1 cellular context compared by ENCODE assay signal in the genomic region with DNA sequence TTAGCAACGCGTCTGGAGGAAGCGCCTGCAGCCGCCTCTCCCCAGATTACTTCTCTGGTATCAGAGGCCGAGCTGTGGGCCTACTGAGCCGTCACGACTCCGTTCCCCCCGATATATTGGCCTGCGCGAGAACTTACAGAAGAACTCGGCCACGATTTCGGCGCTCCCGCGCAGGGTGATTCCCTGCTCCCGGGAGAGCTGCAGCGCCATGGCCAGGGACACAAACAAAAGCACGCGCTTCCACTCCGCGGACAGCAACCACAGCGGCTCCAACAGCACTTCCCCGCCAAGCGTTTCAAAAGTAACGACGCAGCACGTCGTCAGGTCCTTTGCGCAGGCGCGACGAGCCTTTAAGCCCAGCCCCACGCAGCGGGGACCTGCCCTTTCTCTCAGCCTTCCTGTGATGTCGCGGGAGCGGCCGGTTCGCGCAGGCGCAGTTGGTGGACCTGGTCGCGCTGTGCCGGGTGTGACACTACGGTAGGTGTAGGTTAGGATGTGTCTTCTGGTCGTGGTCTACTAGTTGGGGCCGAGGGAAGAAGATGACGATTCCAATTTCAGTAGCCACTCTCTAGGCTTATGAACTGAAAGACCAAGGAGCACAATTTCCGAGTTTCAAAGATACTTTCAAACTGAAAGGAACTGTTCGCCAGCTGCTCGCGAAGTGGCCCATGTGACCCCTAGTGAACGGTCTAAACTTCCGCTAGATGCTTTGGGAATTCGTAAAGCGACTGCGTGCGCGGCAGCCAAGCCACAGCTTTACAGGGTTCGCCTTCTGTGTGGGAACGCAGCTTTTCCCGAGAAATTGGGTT.
TF ChIP-seq lines count a peak whose summit lies in the region.

A gene (minus strand): TSS at position 324 of the 809 bp plus-strand sequence. CDS start 114 bp downstream, at position 210.

TF ChIP-seq in K562, 482 proteins besides CTCF, POLR2A, EP300 and RAD21 (continued from another document and continues in another):
- TF ChIP-seq, protein P1, sequence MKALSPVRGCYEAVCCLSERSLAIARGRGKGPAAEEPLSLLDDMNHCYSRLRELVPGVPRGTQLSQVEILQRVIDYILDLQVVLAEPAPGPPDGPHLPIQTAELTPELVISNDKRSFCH (CRISPR knock-in tag; IDR thresholded peaks at IDR 0.05) = no peak
- TF ChIP-seq, protein P1 (tag; IDR thresholded peaks at IDR 0.05) = no peak
- TF ChIP-seq KAT7 (CRISPR knock-in tag; IDR thresholded peaks at IDR 0.05; ENCODE audit: borderline replicate concordance) (no peak), TARDBP (IDR thresholded peaks at IDR 0.05) (peak; percentile 57; the same call in 1 of the 2 replicates), FOXJ2 (tag; IDR thresholded peaks at IDR 0.05) (no peak), CCAR2 (IDR thresholded peaks at IDR 0.05; ENCODE audit: low read depth, low read length) (no peak), ZNF354B (CRISPR knock-in tag; IDR thresholded peaks at IDR 0.05) (no peak), TAF7 (tag; IDR thresholded peaks at IDR 0.05) (peak; percentile 44; the same call in 1 of the 2 replicates), RBM39 (optimal IDR thresholded peaks at IDR 0.05; ENCODE audit: low read depth, low read length) (no peak), NCOA2 (IDR thresholded peaks at IDR 0.05; ENCODE audit: partially characterized antibody in 2 of 2) (no peak), L3MBTL2 (IDR thresholded peaks at IDR 0.05) (peak; percentile 68; the same call in 1 of the 2 replicates), HDAC3 (IDR thresholded peaks at IDR 0.05; ENCODE audit: borderline replicate concordance, partially characterized antibody) (no peak), KDM5B (IDR thresholded peaks at IDR 0.05; ENCODE audit: insufficient replicate concordance, low read depth, low read length) (peak; percentile 83), ZBTB17 (CRISPR knock-in tag; IDR thresholded peaks at IDR 0.05) (no peak), ZNF12 (CRISPR knock-in tag; IDR thresholded peaks at IDR 0.05) (no peak; the same call in 1 of the 2 replicates), CHCHD3 (CRISPR knock-in tag; IDR thresholded peaks at IDR 0.05) (no peak), NCOA4 (IDR thresholded peaks at IDR 0.05; ENCODE audit: partially characterized antibody) (no peak), DIDO1 (tag; IDR thresholded peaks at IDR 0.05; ENCODE audit: low read depth) (0 out of 2 replicates have a peak, but pooled peaks have one; percentile 55), FOXM1 (IDR thresholded peaks at IDR 0.05; ENCODE audit: low read depth) (peak; percentile 90), FOXM1 (CRISPR knock-in tag; IDR thresholded peaks at IDR 0.05; ENCODE audit: low read depth) (peak; percentile 58; the same call in 1 of the 2 replicates), TEAD4 (IDR thresholded peaks at IDR 0.05; ENCODE audit: low read length) (peak; percentile 41; the same call in 1 of the 2 replicates), TEAD4 (CRISPR knock-in tag; IDR thresholded peaks at IDR 0.05; ENCODE audit: borderline replicate concordance) (no peak), HNRNPLL (IDR thresholded peaks at IDR 0.05; ENCODE audit: low read depth, low read length, poor library complexity, severe bottlenecking) (peak; percentile 97), ZC3H4 (CRISPR knock-in tag; IDR thresholded peaks at IDR 0.05; ENCODE audit: borderline replicate concordance) (no peak)
- TF ChIP-seq, protein P2, sequence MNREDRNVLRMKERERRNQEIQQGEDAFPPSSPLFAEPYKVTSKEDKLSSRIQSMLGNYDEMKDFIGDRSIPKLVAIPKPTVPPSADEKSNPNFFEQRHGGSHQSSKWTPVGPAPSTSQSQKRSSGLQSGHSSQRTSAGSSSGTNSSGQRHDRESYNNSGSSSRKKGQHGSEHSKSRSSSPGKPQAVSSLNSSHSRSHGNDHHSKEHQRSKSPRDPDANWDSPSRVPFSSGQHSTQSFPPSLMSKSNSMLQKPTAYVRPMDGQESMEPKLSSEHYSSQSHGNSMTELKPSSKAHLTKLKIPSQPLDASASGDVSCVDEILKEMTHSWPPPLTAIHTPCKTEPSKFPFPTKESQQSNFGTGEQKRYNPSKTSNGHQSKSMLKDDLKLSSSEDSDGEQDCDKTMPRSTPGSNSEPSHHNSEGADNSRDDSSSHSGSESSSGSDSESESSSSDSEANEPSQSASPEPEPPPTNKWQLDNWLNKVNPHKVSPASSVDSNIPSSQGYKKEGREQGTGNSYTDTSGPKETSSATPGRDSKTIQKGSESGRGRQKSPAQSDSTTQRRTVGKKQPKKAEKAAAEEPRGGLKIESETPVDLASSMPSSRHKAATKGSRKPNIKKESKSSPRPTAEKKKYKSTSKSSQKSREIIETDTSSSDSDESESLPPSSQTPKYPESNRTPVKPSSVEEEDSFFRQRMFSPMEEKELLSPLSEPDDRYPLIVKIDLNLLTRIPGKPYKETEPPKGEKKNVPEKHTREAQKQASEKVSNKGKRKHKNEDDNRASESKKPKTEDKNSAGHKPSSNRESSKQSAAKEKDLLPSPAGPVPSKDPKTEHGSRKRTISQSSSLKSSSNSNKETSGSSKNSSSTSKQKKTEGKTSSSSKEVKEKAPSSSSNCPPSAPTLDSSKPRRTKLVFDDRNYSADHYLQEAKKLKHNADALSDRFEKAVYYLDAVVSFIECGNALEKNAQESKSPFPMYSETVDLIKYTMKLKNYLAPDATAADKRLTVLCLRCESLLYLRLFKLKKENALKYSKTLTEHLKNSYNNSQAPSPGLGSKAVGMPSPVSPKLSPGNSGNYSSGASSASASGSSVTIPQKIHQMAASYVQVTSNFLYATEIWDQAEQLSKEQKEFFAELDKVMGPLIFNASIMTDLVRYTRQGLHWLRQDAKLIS (CRISPR knock-in tag; IDR thresholded peaks at IDR 0.05) = peak; percentile 87; the same call in 1 of the 2 replicates
- TF ChIP-seq, protein P3, sequence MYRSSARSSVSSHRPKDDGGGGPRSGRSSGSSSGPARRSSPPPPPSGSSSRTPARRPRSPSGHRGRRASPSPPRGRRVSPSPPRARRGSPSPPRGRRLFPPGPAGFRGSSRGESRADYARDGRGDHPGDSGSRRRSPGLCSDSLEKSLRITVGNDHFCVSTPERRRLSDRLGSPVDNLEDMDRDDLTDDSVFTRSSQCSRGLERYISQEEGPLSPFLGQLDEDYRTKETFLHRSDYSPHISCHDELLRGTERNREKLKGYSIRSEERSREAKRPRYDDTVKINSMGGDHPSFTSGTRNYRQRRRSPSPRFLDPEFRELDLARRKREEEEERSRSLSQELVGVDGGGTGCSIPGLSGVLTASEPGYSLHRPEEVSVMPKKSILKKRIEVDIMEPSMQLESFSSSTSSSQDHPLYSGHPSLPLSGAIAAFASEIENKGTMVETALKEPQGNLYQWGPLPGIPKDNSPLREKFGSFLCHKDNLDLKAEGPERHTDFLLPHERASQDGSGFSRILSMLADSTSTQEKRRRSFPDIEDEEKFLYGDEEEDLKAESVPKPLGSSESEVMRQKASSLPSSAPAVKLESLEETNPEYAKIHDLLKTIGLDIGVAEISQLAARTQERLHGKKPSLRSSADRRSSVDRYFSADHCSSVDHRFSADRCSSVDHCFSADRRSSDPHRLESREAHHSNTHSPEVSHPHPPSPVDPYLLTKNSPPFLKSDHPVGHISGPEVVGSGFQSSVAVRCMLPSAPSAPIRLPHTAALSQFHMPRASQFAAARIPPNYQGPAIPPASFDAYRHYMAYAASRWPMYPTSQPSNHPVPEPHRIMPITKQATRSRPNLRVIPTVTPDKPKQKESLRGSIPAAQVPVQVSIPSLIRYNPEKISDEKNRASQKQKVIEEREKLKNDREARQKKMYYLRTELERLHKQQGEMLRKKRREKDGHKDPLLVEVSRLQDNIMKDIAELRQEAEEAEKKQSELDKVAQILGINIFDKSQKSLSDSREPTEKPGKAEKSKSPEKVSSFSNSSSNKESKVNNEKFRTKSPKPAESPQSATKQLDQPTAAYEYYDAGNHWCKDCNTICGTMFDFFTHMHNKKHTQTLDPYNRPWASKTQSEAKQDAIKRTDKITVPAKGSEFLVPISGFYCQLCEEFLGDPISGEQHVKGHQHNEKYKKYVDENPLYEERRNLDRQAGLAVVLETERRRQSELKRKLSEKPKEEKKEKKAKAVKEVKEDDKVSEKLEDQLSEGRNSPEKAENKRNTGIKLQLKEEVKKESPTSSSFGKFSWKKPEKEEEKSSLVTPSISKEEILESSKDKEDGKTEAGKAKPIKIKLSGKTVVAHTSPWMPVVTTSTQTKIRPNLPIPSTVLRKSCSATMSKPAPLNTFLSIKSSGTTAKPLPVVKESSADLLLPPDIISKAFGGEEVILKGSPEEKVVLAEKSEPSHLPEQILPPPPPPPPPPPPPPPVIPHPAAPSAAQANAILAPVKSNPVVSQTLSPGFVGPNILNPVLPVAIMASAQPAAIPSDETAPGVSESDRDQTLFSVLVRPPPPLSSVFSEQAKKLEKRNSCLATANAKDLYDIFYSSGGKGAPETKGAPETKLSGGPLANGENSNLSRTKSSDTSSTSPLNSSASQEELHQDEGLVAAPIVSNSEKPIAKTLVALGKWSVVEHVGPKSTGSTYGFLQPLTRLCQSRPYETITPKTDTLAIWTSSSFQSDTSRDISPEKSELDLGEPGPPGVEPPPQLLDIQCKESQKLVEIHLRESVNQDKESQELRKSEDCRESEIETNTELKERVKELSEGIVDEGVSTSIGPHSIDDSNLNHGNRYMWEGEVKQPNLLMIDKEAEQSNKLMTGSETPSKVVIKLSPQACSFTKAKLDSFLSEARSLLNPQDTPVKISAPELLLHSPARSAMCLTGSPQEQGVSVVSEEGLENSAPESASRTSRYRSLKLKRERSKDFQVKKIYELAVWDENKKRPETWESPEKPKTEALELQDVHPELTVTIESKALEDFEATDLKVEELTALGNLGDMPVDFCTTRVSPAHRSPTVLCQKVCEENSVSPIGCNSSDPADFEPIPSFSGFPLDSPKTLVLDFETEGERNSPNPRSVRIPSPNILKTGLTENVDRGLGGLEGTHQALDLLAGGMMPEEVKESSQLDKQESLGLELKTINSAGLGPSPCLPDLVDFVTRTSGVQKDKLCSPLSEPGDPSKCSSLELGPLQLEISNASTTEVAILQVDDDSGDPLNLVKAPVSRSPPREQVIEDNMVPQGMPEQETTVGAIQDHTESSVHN (IDR thresholded peaks at IDR 0.05; ENCODE audit: borderline replicate concordance in 1 of 2, low read depth in 1 of 2) = no peak
- TF ChIP-seq, protein P4, sequence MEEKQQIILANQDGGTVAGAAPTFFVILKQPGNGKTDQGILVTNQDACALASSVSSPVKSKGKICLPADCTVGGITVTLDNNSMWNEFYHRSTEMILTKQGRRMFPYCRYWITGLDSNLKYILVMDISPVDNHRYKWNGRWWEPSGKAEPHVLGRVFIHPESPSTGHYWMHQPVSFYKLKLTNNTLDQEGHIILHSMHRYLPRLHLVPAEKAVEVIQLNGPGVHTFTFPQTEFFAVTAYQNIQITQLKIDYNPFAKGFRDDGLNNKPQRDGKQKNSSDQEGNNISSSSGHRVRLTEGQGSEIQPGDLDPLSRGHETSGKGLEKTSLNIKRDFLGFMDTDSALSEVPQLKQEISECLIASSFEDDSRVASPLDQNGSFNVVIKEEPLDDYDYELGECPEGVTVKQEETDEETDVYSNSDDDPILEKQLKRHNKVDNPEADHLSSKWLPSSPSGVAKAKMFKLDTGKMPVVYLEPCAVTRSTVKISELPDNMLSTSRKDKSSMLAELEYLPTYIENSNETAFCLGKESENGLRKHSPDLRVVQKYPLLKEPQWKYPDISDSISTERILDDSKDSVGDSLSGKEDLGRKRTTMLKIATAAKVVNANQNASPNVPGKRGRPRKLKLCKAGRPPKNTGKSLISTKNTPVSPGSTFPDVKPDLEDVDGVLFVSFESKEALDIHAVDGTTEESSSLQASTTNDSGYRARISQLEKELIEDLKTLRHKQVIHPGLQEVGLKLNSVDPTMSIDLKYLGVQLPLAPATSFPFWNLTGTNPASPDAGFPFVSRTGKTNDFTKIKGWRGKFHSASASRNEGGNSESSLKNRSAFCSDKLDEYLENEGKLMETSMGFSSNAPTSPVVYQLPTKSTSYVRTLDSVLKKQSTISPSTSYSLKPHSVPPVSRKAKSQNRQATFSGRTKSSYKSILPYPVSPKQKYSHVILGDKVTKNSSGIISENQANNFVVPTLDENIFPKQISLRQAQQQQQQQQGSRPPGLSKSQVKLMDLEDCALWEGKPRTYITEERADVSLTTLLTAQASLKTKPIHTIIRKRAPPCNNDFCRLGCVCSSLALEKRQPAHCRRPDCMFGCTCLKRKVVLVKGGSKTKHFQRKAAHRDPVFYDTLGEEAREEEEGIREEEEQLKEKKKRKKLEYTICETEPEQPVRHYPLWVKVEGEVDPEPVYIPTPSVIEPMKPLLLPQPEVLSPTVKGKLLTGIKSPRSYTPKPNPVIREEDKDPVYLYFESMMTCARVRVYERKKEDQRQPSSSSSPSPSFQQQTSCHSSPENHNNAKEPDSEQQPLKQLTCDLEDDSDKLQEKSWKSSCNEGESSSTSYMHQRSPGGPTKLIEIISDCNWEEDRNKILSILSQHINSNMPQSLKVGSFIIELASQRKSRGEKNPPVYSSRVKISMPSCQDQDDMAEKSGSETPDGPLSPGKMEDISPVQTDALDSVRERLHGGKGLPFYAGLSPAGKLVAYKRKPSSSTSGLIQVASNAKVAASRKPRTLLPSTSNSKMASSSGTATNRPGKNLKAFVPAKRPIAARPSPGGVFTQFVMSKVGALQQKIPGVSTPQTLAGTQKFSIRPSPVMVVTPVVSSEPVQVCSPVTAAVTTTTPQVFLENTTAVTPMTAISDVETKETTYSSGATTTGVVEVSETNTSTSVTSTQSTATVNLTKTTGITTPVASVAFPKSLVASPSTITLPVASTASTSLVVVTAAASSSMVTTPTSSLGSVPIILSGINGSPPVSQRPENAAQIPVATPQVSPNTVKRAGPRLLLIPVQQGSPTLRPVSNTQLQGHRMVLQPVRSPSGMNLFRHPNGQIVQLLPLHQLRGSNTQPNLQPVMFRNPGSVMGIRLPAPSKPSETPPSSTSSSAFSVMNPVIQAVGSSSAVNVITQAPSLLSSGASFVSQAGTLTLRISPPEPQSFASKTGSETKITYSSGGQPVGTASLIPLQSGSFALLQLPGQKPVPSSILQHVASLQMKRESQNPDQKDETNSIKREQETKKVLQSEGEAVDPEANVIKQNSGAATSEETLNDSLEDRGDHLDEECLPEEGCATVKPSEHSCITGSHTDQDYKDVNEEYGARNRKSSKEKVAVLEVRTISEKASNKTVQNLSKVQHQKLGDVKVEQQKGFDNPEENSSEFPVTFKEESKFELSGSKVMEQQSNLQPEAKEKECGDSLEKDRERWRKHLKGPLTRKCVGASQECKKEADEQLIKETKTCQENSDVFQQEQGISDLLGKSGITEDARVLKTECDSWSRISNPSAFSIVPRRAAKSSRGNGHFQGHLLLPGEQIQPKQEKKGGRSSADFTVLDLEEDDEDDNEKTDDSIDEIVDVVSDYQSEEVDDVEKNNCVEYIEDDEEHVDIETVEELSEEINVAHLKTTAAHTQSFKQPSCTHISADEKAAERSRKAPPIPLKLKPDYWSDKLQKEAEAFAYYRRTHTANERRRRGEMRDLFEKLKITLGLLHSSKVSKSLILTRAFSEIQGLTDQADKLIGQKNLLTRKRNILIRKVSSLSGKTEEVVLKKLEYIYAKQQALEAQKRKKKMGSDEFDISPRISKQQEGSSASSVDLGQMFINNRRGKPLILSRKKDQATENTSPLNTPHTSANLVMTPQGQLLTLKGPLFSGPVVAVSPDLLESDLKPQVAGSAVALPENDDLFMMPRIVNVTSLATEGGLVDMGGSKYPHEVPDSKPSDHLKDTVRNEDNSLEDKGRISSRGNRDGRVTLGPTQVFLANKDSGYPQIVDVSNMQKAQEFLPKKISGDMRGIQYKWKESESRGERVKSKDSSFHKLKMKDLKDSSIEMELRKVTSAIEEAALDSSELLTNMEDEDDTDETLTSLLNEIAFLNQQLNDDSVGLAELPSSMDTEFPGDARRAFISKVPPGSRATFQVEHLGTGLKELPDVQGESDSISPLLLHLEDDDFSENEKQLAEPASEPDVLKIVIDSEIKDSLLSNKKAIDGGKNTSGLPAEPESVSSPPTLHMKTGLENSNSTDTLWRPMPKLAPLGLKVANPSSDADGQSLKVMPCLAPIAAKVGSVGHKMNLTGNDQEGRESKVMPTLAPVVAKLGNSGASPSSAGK (IDR thresholded peaks at IDR 0.05) = peak; percentile 72
